7 cellular contexts compared by ENCODE assay signal in the genomic region with DNA sequence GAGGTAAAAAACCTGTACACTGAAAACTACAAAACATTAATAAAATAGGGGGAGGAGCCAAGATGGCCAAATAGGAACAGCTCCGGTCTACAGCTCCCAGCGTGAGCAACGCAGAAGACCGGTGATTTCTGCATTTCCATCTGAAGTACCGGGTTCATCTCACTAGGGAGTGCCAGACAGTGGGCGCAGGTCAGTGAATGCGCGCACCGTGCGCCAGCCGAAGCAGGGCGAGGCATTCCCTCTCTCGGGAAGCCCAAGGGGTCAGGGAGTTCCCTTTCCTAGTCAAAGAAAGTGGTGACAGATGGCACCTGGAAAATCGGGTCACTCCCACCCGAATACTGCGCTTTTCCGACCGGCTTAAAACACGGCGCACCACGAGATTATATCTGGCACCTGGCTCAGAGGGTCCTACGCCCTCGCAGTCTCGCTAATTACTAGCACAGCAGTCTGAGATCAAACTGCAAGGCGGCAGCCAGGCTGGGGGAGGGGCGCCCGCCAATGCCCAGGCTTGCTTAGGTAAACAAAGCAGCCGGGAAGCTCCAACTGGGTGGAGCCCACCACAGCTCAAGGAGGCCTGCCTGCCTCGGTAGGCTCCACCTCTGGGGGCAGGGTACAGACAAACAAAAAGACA.
DNase-seq lines count a peak whose midpoint lies in the region; ATAC-seq and TF ChIP-seq lines count a peak whose summit lies in the region.
"Not testable (repeated sequence)": the region's sequence is repeated elsewhere in the genome, so short reads cannot be mapped to it uniquely, and the experiment has no call there.

No MANE protein-coding gene starts in this region.

- peak overlapping the region; percentile 79 for H3K9ac ChIP-seq in HUES6 (ENCODE audit: low read length)
- not testable (repeated sequence) for H3K9ac ChIP-seq in colonic mucosa (ENCODE audit: low read depth in 2 of 2, low read length in 2 of 2)

- TF ChIP-seq CTCF in WTC11 (IDR thresholded peaks at IDR 0.05); colonic mucosa (IDR thresholded peaks at IDR 0.05); left ventricle myocardium inferior (IDR thresholded peaks at IDR 0.05; ENCODE audit: borderline replicate concordance): not testable (repeated sequence)

- DNase-seq in NCI-H526 (lab: John Stamatoyannopoulos, UW) (peak; percentile 54 to 63), WTC11 (ENCODE audit: low spot score) (peak; percentile 65), colonic mucosa (peak; percentile 19)
- not testable (repeated sequence) for DNase-seq in left ventricle myocardium inferior; skeletal muscle cell (ENCODE audit: low read depth)

- ATAC-seq in WTC11, result not testable (repeated sequence)

- H3K4me3 ChIP-seq in HUES6 (ENCODE audit: low read depth, low read length) (peak overlapping the region; percentile 69), left ventricle myocardium inferior (peak overlapping the region; percentile 52), mesodermal cell (ENCODE audit: extremely low read depth, insufficient read depth, low read length, poor library complexity, severe bottlenecking) (peak overlapping the region; percentile 14), skeletal muscle cell (ENCODE audit: low read depth, low read length) (peak overlapping the region; percentile 11)
- not testable (repeated sequence) for H3K4me3 ChIP-seq in colonic mucosa

- H3K27me3 ChIP-seq in HUES6 (ENCODE audit: control insufficient read depth, insufficient read depth, low read length); colonic mucosa; left ventricle myocardium inferior (ENCODE audit: low read depth): not testable (repeated sequence)

- POLR2A ChIA-PET in WTC11 (lab: Charles Lee), result interaction anchor here (1.5 kb wide), 1 partner anchor 59 kb away, joined by 3 read pairs; no protein-coding TSS in a partner anchor

- not testable (repeated sequence) for H3K9me3 Mint-ChIP-seq in WTC11

- H3K4me1 ChIP-seq in HUES6 (ENCODE audit: control insufficient read depth, insufficient read depth, low read length); colonic mucosa; left ventricle myocardium inferior; mesodermal cell (ENCODE audit: control insufficient read depth, insufficient read depth, low read length, poor library complexity, severe bottlenecking): not testable (repeated sequence)

- not testable (repeated sequence) for H3K9me3 ChIP-seq in HUES6 (ENCODE audit: control insufficient read depth, insufficient read depth, low read depth, low read length); colonic mucosa; left ventricle myocardium inferior (replicated peaks); mesodermal cell (ENCODE audit: control insufficient read depth, low read length)

- peak overlapping the region; percentile 41; the same call in 1 of the 2 replicates for H3K27ac ChIP-seq in HUES6 (ENCODE audit: low read depth, low read length)
- not testable (repeated sequence) for H3K27ac ChIP-seq in colonic mucosa; left ventricle myocardium inferior (replicated peaks); mesodermal cell (ENCODE audit: low read depth, low read length, severe bottlenecking)

- not testable (repeated sequence) for H3K27me3 Mint-ChIP-seq in WTC11 (ENCODE audit: low read depth)

- WGBS in mesodermal cell (ENCODE audit: insufficient coverage in 2 of 2), 2 experiments, result 6 to 8% methylated on average over 6 to 12 of the region's 29 CpGs

- H3K27ac Mint-ChIP-seq in WTC11, result peak overlapping the region; percentile 81

- intact Hi-C loops in colonic mucosa (cut with DNase I); left ventricle myocardium inferior (cut with micrococcal nuclease): not testable (repeated sequence)

- H3K4me3 Mint-ChIP-seq in WTC11, result peak overlapping the region; percentile 75

- not testable (repeated sequence) for H3K36me3 Mint-ChIP-seq in WTC11

- peaks cover 39% of the 10 kb centered on the region for H3K4me1 Mint-ChIP-seq in WTC11

- not testable (repeated sequence) for H3K36me3 ChIP-seq in HUES6 (ENCODE audit: control insufficient read depth, insufficient read depth, low read length); colonic mucosa; left ventricle myocardium inferior; mesodermal cell (ENCODE audit: control insufficient read depth, insufficient read depth, low read length)

- CTCF ChIA-PET in WTC11 (lab: Charles Lee), result not testable (repeated sequence)
